In the genomic region with DNA sequence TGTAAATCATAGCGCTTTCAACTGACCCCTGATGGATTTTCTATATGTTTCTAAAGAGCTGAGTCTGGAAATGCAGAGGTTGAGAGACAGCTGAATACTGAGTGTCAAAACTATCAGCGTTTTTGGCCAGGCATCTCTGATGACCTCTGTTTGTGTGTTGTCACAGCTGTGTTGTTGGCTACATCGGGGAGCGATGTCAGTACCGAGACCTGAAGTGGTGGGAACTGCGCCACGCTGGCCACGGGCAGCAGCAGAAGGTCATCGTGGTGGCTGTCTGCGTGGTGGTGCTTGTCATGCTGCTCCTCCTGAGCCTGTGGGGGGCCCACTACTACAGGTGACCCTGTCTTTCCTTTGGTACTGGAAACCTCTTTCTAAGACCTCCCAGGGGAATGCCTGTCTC, we compare ENCODE assay signal across 16 cellular contexts.
DNase-seq lines count a peak whose midpoint lies in the region; ATAC-seq and TF ChIP-seq lines count a peak whose summit lies in the region.
"Had no signal": no experiment of that assay in that cellular context is flagged by ENCODE, and none has a peak within 500 bp of the region (broad histone marks: within the 10 kb centered on the region; RNA-seq: fewer than 3 reads in every experiment).

No MANE protein-coding gene starts in this region.

- no peak overlapping the region for H2BK12ac ChIP-seq in H9 (ENCODE audit: insufficient read length, low read depth, low read length)

- no peak overlapping the region for H4K8ac ChIP-seq in H9 (replicated peaks; ENCODE audit: insufficient read length, low read depth, low read length)

- no peaks in the 10 kb centered on the region for H3K4me1 ChIP-seq in H9 (ENCODE audit: insufficient read depth, low read length)
- H3K4me1 ChIP-seq in hepatocyte (ENCODE audit: insufficient read depth) = no peaks in the 10 kb centered on the region
- H3K4me1 ChIP-seq: A549 had no signal

- H3K79me1 ChIP-seq in H9 (ENCODE audit: insufficient read depth, low read depth, low read length, poor library complexity, severe bottlenecking) = no peaks in the 10 kb centered on the region

- H3K36me3 Mint-ChIP-seq in H9 (ENCODE audit: insufficient read depth in 1 of 3, low read depth in 3 of 3) (no peaks in the 10 kb centered on the region), nephron (ENCODE audit: low read depth) (no peaks in the 10 kb centered on the region)
- H3K36me3 Mint-ChIP-seq: T-cell had no signal

- no peaks in the 10 kb centered on the region for H3K23me2 ChIP-seq in H9 (ENCODE audit: insufficient read length, low read depth, low read length, poor library complexity, severe bottlenecking)

- H2BK20ac ChIP-seq in H9 (ENCODE audit: low read depth, low read length, poor library complexity, severe bottlenecking) = no peak overlapping the region

- no peaks in the 10 kb centered on the region for H3K9me2 ChIP-seq in hepatocyte (replicated peaks; ENCODE audit: insufficient read depth)

- H3K14ac ChIP-seq in H9 (ENCODE audit: insufficient read depth, low read length) = no peak overlapping the region; the same call in 1 of the 2 replicates

- H3K4ac ChIP-seq in H9 (ENCODE audit: low read depth, low read length) = no peak overlapping the region

- DNase-seq in H9 (no peak), MG63 (peak; percentile 0), hepatocyte (ENCODE audit: low spot score) (no peak), HPDE6-E6E7 (ENCODE audit: extremely low spot score) (no peak), foreskin fibroblast (no peak)
- no peak for DNase-seq in activated naive CD4-positive, alpha-beta T cell treated with Interleukin-2 at 50 U/mL for 16 hours
- DNase-seq: SIG-M5 had no signal

- H3K4me3 Mint-ChIP-seq in H9 = no peak overlapping the region
- H3K4me3 Mint-ChIP-seq in nephron = no peak overlapping the region
- H3K4me3 Mint-ChIP-seq: CD4-positive, alpha-beta T cell; GM23338; HFFc6; T-cell had no signal

- H3K27me3 ChIP-seq in H9 (ENCODE audit: insufficient read depth, low read length) = no peaks in the 10 kb centered on the region
- H3K27me3 ChIP-seq in MG63 = no peaks in the 10 kb centered on the region
- peaks cover 3% of the 10 kb centered on the region for H3K27me3 ChIP-seq in hepatocyte

- H3K23ac ChIP-seq in H9 (ENCODE audit: insufficient read length, low read depth, low read length) = no peak overlapping the region

- H3K4me1 Mint-ChIP-seq in H9 (no peaks in the 10 kb centered on the region), nephron (peaks cover 15% of the 10 kb centered on the region)
- H3K4me1 Mint-ChIP-seq: GM23338 had no signal

- H3K9me3 ChIP-seq in H9 (ENCODE audit: control insufficient read depth, low read depth, low read length) (no peaks in the 10 kb centered on the region), MG63 (no peaks in the 10 kb centered on the region), hepatocyte (ENCODE audit: low read depth) (no peaks in the 10 kb centered on the region)
- H3K9me3 ChIP-seq: A549; BLaER1 treated with 17β-estradiol and CSF1 and Interleukin-3, amounts not matched to agents 10 nM and 100 nM; HAP-1 had no signal

- WGBS in H9 (ENCODE audit: extremely low coverage, insufficient read length, low lambda C conversion rate) = no CpG with 5 or more reads among the region's 10 CpGs
- WGBS in hepatocyte (ENCODE audit: low lambda C conversion rate, missing lambda C conversion rate) = 71% methylated on average over 10 of the region's 10 CpGs

- no peak overlapping the region for H3T11ph ChIP-seq in H9 (ENCODE audit: low read length)

- no peak overlapping the region for H2BK5ac ChIP-seq in H9 (ENCODE audit: insufficient read length, low read length)

- no peak overlapping the region for H2BK15ac ChIP-seq in H9 (ENCODE audit: low read depth, low read length)

- no peaks in the 10 kb centered on the region for H3K79me2 ChIP-seq in H9 (ENCODE audit: insufficient read depth, low read length)
- H3K79me2 ChIP-seq in hepatocyte = no peaks in the 10 kb centered on the region

- H4K5ac ChIP-seq in H9 (ENCODE audit: insufficient read length, low read depth, low read length) = no peak overlapping the region

- no peak overlapping the region for H3K9ac ChIP-seq in H9 (ENCODE audit: extremely low read depth, insufficient read length, low read length)
- H3K9ac ChIP-seq: BLaER1 treated with 17β-estradiol and CSF1 and Interleukin-3, amounts not matched to agents 10 nM and 100 nM had no signal

- H3K36me3 ChIP-seq in MG63 (no peaks in the 10 kb centered on the region), hepatocyte (replicated peaks; ENCODE audit: insufficient read depth, low read depth) (no peaks in the 10 kb centered on the region)
- H3K36me3 ChIP-seq: BLaER1 treated with 17β-estradiol and CSF1 and Interleukin-3, amounts not matched to agents 10 nM and 100 nM; HAP-1 had no signal

- H2AK5ac ChIP-seq in H9 (ENCODE audit: insufficient read length, low read length) = no peak overlapping the region

- H3K27ac ChIP-seq in H9 (ENCODE audit: insufficient read length, low read depth, low read length) = no peak overlapping the region
- H3K27ac ChIP-seq in hepatocyte = no peak overlapping the region
- H3K27ac ChIP-seq: A549; BLaER1 treated with 17β-estradiol and CSF1 and Interleukin-3, amounts not matched to agents 10 nM and 100 nM had no signal

- no peak overlapping the region for H3K27ac Mint-ChIP-seq in H9
- H3K27ac Mint-ChIP-seq in nephron = peak overlapping the region; percentile 9 to 58 (median 53)
- H3K27ac Mint-ChIP-seq: CD4-positive, alpha-beta T cell; GM23338; HFFc6; T-cell had no signal

- no peak overlapping the region for H4K91ac ChIP-seq in H9 (ENCODE audit: insufficient read length, low read depth, low read length)

- H2AFZ ChIP-seq in H9 (ENCODE audit: low read length) (no peak overlapping the region), hepatocyte (no peak overlapping the region)
- H2AFZ ChIP-seq: GM23338 had no signal

- no peak overlapping the region for H3K4me3 ChIP-seq in MG63
- no peak overlapping the region for H3K4me3 ChIP-seq in hepatocyte
- no peak overlapping the region for H3K4me3 ChIP-seq in foreskin fibroblast (ENCODE audit: low read depth in 1 of 2, low read length in 2 of 2)
- H3K4me3 ChIP-seq: A549; BLaER1 treated with 17β-estradiol and CSF1 and Interleukin-3, amounts not matched to agents 10 nM and 100 nM; GM23338; HAP-1 had no signal

- TF ChIP-seq CTCF in H9 (conservative IDR thresholded peaks at IDR 0.05) (no peak), hepatocyte (IDR thresholded peaks at IDR 0.05; ENCODE audit: poor library complexity) (no peak), nephron (IDR thresholded peaks at IDR 0.05; ENCODE audit: unreplicated experiment in 3 of 3) (no peak), foreskin fibroblast (IDR thresholded peaks at IDR 0.05; ENCODE audit: low read depth, low read length) (no peak)

- H3K9me3 Mint-ChIP-seq in H9 (no peaks in the 10 kb centered on the region), nephron (no peaks in the 10 kb centered on the region)
- H3K9me3 Mint-ChIP-seq: CD4-positive, alpha-beta T cell; GM23338; HFFc6; T-cell had no signal

- no peak overlapping the region for H2BK120ac ChIP-seq in H9 (ENCODE audit: low read depth, low read length, poor library complexity, severe bottlenecking)

- no peak for ATAC-seq in HG02840 (IDR thresholded peaks at IDR 0.05; ENCODE audit: low FRiP score, unreplicated experiment)

- no peaks in the 10 kb centered on the region for H4K20me1 ChIP-seq in H9 (ENCODE audit: control insufficient read depth, insufficient read depth, insufficient read length)
- H4K20me1 ChIP-seq in hepatocyte (ENCODE audit: insufficient read depth, poor library complexity, severe bottlenecking) = no peaks in the 10 kb centered on the region

- no peak overlapping the region for H3K56ac ChIP-seq in H9 (ENCODE audit: insufficient read length, low read depth, low read length)

- H3K4me2 ChIP-seq in H9 (ENCODE audit: insufficient read depth, insufficient read length, low read length) = no peak overlapping the region
- peak overlapping the region; percentile 59 for H3K4me2 ChIP-seq in hepatocyte
- H3K4me2 ChIP-seq: A549; BLaER1 treated with 17β-estradiol and CSF1 and Interleukin-3, amounts not matched to agents 10 nM and 100 nM; GM23338 had no signal

- H3K27me3 Mint-ChIP-seq in H9 (ENCODE audit: low read depth) = no peaks in the 10 kb centered on the region
- peaks cover 12% of the 10 kb centered on the region for H3K27me3 Mint-ChIP-seq in nephron (ENCODE audit: low read depth)

- H3K18ac ChIP-seq in H9 (ENCODE audit: insufficient read length, low read depth, low read length) = peak overlapping the region; percentile 34

Comparison
In these comparisons a context has a peak if more than half of its experiments do, and no peak if none do; other contexts are left out.
1. H3K27ac Mint-ChIP-seq: peak in nephron (3 of 3); none in H9 (0 of 3).